In genomic region chr12:103705098-103705497, GRCh38 we compare ENCODE assay signal across 21 cellular contexts.
DNase-seq lines count a peak whose midpoint lies in the region; ATAC-seq, FAIRE-seq and TF ChIP-seq lines count a peak whose summit lies in the region.
"Had no signal": no experiment of that assay in that cellular context is flagged by ENCODE, and none has a peak within 500 bp of the region (broad histone marks: within the 10 kb centered on the region; RNA-seq: fewer than 3 reads in every experiment).

No MANE protein-coding gene starts in this region.

- 0% methylated on average over 2 of the region's 2 CpGs for WGBS in HepG2 (ENCODE audit: low lambda C conversion rate)
- 40% methylated on average over 2 of the region's 2 CpGs for WGBS in right lobe of liver (ENCODE audit: insufficient coverage, low coverage, low lambda C conversion rate, missing lambda C conversion rate)

- H3K27ac ChIP-seq in HepG2 (ENCODE audit: extremely low read length, insufficient read depth, low read length) = no peak overlapping the region
- H3K27ac ChIP-seq in right lobe of liver = no peak overlapping the region
- H3K27ac ChIP-seq: 22Rv1; A549; BLaER1 treated with 17β-estradiol and CSF1 and Interleukin-3, amounts not matched to agents 10 nM and 100 nM; C4-2B had no signal

- H3K9me3 ChIP-seq in HepG2 (ENCODE audit: low read length) = no peaks in the 10 kb centered on the region
- H3K9me3 ChIP-seq in right lobe of liver = no peaks in the 10 kb centered on the region
- H3K9me3 ChIP-seq: A549; BLaER1 treated with 17β-estradiol and CSF1 and Interleukin-3, amounts not matched to agents 10 nM and 100 nM; Caco-2 had no signal

- DNase-seq in frontal cortex (ENCODE audit: low spot score in 2 of 2) = no peak
- no peak for DNase-seq in HepG2 (ENCODE audit: low spot score)
- no peak for DNase-seq in right lobe of liver
- DNase-seq in amygdala (lab: John Stamatoyannopoulos, UW) = no peak
- DNase-seq in NCI-H128 (lab: John Stamatoyannopoulos, UW; ENCODE audit: unreplicated experiment) = no peak
- DNase-seq: AML-193; Caco-2; Calu3; CD4-positive, alpha-beta T cell; CD8-positive, alpha-beta T cell; DMS79 treated with DMSO at 0.1 percent for 48 hours; GF-D8 had no signal

- TF ChIP-seq EP300 in HepG2 (IDR thresholded peaks at IDR 0.05; ENCODE audit: low read depth in 2 of 2, low read length in 2 of 2) = no peak
- no peak for TF ChIP-seq EP300 in HepG2 (CRISPR knock-in tag; IDR thresholded peaks at IDR 0.05; ENCODE audit: borderline replicate concordance)

- BruUV-seq in HepG2 (replicated peaks; lab: Mats Ljungman, UMichigan) = no TSS peak

- TF ChIP-seq RAD21 in HepG2 (CRISPR knock-in tag; IDR thresholded peaks at IDR 0.05) = no peak

- H3K27me3 ChIP-seq in HepG2 (ENCODE audit: control insufficient read depth in 1 of 2, insufficient read depth in 2 of 2, low read length in 2 of 2) (no peaks in the 10 kb centered on the region; a peak in 1 of 5 replicates), right lobe of liver (no peaks in the 10 kb centered on the region)
- H3K27me3 ChIP-seq: BLaER1 treated with 17β-estradiol and CSF1 and Interleukin-3, amounts not matched to agents 10 nM and 100 nM had no signal

- FAIRE-seq in frontal cortex (lab: Jason Lieb, UNC) = peak; percentile 8
- no peak for FAIRE-seq in HepG2 (lab: Jason Lieb, UNC)
- FAIRE-seq: A549, D721Med, G401.6, GM12891, GM19239 had no signal

- TF ChIP-seq POLR2A in HepG2 (IDR thresholded peaks at IDR 0.05; ENCODE audit: insufficient read depth in 1 of 2, low read depth in 2 of 2, low read length in 2 of 2) (no peak), right lobe of liver (IDR thresholded peaks at IDR 0.05) (no peak)

- no peaks in the 10 kb centered on the region for H4K20me1 ChIP-seq in HepG2 (ENCODE audit: insufficient read depth, low read length)
- H4K20me1 ChIP-seq: BLaER1 treated with 17β-estradiol and CSF1 and Interleukin-3, amounts not matched to agents 10 nM and 100 nM had no signal

- H3K4me1 ChIP-seq in HepG2 (ENCODE audit: insufficient read depth, low read length) = no peaks in the 10 kb centered on the region
- H3K4me1 ChIP-seq in right lobe of liver = no peaks in the 10 kb centered on the region
- H3K4me1 ChIP-seq: A549; BLaER1 treated with 17β-estradiol and CSF1 and Interleukin-3, amounts not matched to agents 10 nM and 100 nM; Caco-2 had no signal

- in situ Hi-C loops in HepG2 (cut with HindIII; ENCODE audit: extremely low pct_ligation_motif_present, low pct_unique_long_range_greater_than_20kb) = no loop called here

- H2AFZ ChIP-seq in HepG2 (ENCODE audit: low read length) = no peak overlapping the region

- CTCF ChIA-PET in HepG2 (lab: Yijun Ruan, JAX; ENCODE audit: low intra/inter-chr PET ratio, low total read pairs) = no interaction called here

- H3K79me2 ChIP-seq in HepG2 (ENCODE audit: insufficient read depth, low read length) = no peaks in the 10 kb centered on the region

- TF ChIP-seq CTCF in HepG2 (CRISPR knock-in tag; IDR thresholded peaks at IDR 0.05) (no peak), right lobe of liver (IDR thresholded peaks at IDR 0.05) (no peak)

- H3K4me3 ChIP-seq in HepG2 (replicated peaks in 1 of 3; ENCODE audit: insufficient read depth in 1 of 3, low read depth in 2 of 3, low read length in 3 of 3) = no peak overlapping the region
- H3K4me3 ChIP-seq in right lobe of liver = no peak overlapping the region
- H3K4me3 ChIP-seq: A549; BLaER1 treated with 17β-estradiol and CSF1 and Interleukin-3, amounts not matched to agents 10 nM and 100 nM had no signal

- H3K36me3 ChIP-seq in HepG2 (replicated peaks in 1 of 2; ENCODE audit: control insufficient read depth in 1 of 2, insufficient read depth in 2 of 2, low read length in 2 of 2) = no peaks in the 10 kb centered on the region
- H3K36me3 ChIP-seq in right lobe of liver = no peaks in the 10 kb centered on the region
- H3K36me3 ChIP-seq: BLaER1 treated with 17β-estradiol and CSF1 and Interleukin-3, amounts not matched to agents 10 nM and 100 nM had no signal

- ATAC-seq in HepG2 (no peak), right lobe of liver (peak; percentile 63 to 74 (median 66)), GM21737 (IDR thresholded peaks at IDR 0.05; ENCODE audit: unreplicated experiment) (no peak)
- ATAC-seq: CD8-positive, alpha-beta T cell had no signal

- intact Hi-C loops in HepG2 (cut with micrococcal nuclease; ENCODE audit: unreplicated experiment) (no loop called here), right lobe of liver (cut with DNase I) (no loop called here)

- no peak overlapping the region for H3K4me2 ChIP-seq in HepG2 (ENCODE audit: low read depth, low read length)
- H3K4me2 ChIP-seq: A549; BLaER1 treated with 17β-estradiol and CSF1 and Interleukin-3, amounts not matched to agents 10 nM and 100 nM had no signal

- no peak overlapping the region for H3K9ac ChIP-seq in HepG2 (ENCODE audit: insufficient read depth, low read depth, low read length)
- H3K9ac ChIP-seq: BLaER1 treated with 17β-estradiol and CSF1 and Interleukin-3, amounts not matched to agents 10 nM and 100 nM had no signal

- POLR2A ChIA-PET in HepG2 (lab: Yijun Ruan, JAX) = no interaction called here

TF ChIP-seq in HepG2, 621 proteins besides CTCF, POLR2A, EP300 and RAD21:
- TF ChIP-seq RCOR2 (CRISPR knock-in tag; IDR thresholded peaks at IDR 0.05) (no peak), HOXD1 (CRISPR knock-in tag; IDR thresholded peaks at IDR 0.05) (no peak), HNF4A (CRISPR knock-in tag; IDR thresholded peaks at IDR 0.05) (0 out of 2 replicates have a peak, but pooled peaks have one; percentile 18)
TF ChIP-seq in HepG2: peak in this region for 1.

Comparison
In these comparisons a context has a peak if more than half of its experiments do, and no peak if none do; other contexts are left out.
1. ATAC-seq: peak in right lobe of liver (4 of 4); none in HepG2 (single experiment) and GM21737 (single experiment).